8 cellular contexts compared by ENCODE assay signal in the genomic region with DNA sequence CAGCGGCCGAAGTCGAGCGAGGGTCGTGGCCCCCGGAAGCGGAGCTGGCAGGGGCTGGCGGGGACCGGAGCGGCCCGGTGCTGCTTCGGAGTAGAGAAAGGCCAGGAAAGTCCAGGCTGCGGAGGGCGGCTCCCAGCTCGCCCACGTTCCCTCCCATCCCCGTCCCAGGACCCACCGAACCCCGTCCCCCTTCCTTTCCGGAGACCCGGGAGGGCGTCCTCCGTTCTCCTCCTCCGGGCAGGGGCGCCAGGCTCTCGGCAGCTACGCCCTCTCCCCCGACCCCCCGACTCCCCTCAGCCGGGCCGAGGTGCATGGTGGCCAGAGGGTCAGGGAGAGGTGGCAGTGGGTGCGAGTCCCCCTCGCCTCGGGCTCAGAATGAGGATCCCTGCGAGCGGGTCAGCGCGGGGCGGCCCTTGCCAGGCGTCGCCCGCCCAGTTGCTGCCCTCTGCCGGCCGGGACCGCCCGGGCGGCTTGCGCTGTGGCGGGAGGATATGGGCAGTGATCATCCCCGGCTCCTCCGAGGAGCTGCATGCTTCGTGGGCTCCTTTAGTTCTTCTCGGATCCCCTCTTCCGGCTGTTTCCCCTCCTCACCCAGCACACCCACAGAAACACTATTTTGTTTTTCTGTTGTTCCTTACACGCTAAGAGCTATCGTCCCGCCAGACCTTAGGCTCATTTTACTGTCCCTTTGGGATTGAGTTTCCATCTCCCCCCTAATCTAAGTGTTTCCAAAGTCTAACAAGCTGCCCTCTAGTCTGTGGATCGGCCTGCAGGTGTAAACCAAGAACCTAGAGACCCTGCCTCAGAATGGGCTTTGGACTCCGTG. TPM values are rescaled to one million over a fixed set of nuclear protein-coding genes. Genes with fewer than 3 reads are reported as not detected.
DNase-seq lines count a peak whose midpoint lies in the region; ATAC-seq lines count a peak whose summit lies in the region.

No MANE protein-coding gene starts in this region.

- peak overlapping the region; percentile 50 for H3K4me3 Mint-ChIP-seq in activated T-helper 17 cell treated with anti-CD3 and anti-CD28 coated beads, Interleukin-2, amount 50 U/mL, for 72 hours
- H3K4me3 Mint-ChIP-seq in natural killer cell treated with Interleukin-12 subunit alpha and Interleukin-12 subunit beta and Interleukin-15 and Interleukin-18, amount 100 ng/mL, for 72 hours: peak overlapping the region; percentile 81

- H3K27me3 Mint-ChIP-seq in activated T-helper 17 cell treated with anti-CD3 and anti-CD28 coated beads, Interleukin-2, amount 50 U/mL, for 72 hours: peaks cover 47% of the 10 kb centered on the region
- H3K27me3 Mint-ChIP-seq in natural killer cell treated with Interleukin-12 subunit alpha and Interleukin-12 subunit beta and Interleukin-15 and Interleukin-18, amount 100 ng/mL, for 72 hours: peaks cover 41 to 54% of the 10 kb centered on the region in 2 donors

- H3K9me3 Mint-ChIP-seq in activated T-helper 17 cell treated with anti-CD3 and anti-CD28 coated beads, Interleukin-2, amount 50 U/mL, for 72 hours: peaks cover 4% of the 10 kb centered on the region
- no peaks in the 10 kb centered on the region for H3K9me3 Mint-ChIP-seq in natural killer cell treated with Interleukin-12 subunit alpha and Interleukin-12 subunit beta and Interleukin-15 and Interleukin-18, amount 100 ng/mL, for 72 hours

- H3K27ac Mint-ChIP-seq in activated T-helper 17 cell treated with anti-CD3 and anti-CD28 coated beads, Interleukin-2, amount 50 U/mL, for 72 hours: no peak overlapping the region
- H3K27ac Mint-ChIP-seq in natural killer cell treated with Interleukin-12 subunit alpha and Interleukin-12 subunit beta and Interleukin-15 and Interleukin-18, amount 100 ng/mL, for 72 hours: no peak overlapping the region

- peak; percentile 90 for ATAC-seq in activated T-helper 17 cell treated with anti-CD3 and anti-CD28 coated beads, Interleukin-2, amount 50 U/mL, for 72 hours (replicated peaks)
- peak; percentile 88 to 94 for ATAC-seq in natural killer cell treated with Interleukin-12 subunit alpha and Interleukin-12 subunit beta and Interleukin-15 and Interleukin-18, amount 100 ng/mL, for 72 hours
- ATAC-seq in HG03469 (IDR thresholded peaks at IDR 0.05; ENCODE audit: unreplicated experiment): no peak

- H3K4me1 Mint-ChIP-seq in activated T-helper 17 cell treated with anti-CD3 and anti-CD28 coated beads, Interleukin-2, amount 50 U/mL, for 72 hours: no peaks in the 10 kb centered on the region
- H3K4me1 Mint-ChIP-seq in natural killer cell treated with Interleukin-12 subunit alpha and Interleukin-12 subunit beta and Interleukin-15 and Interleukin-18, amount 100 ng/mL, for 72 hours (ENCODE audit: low read depth in 2 of 2): peaks cover 4 to 6% of the 10 kb centered on the region in 2 donors

- DNase-seq in DMS 273 (lab: John Stamatoyannopoulos, UW; ENCODE audit: unreplicated experiment) (peak; percentile 79), DMS 273 treated with DMSO at 0.1 percent for 48 hours (lab: John Stamatoyannopoulos, UW) (no peak), NCI-H2171 (lab: John Stamatoyannopoulos, UW) (peak; percentile 20), foreskin melanocyte (peak; percentile 30), substantia nigra (lab: John Stamatoyannopoulos, UW) (peak in 30 of 49 donors; percentile 4 to 50 (median 22))
- DNase-seq in natural killer cell treated with Interleukin-12 subunit alpha and Interleukin-12 subunit beta and Interleukin-15 and Interleukin-18, amount 100 ng/mL, for 72 hours (ENCODE audit: low spot score): peak; percentile 65

- H3K36me3 Mint-ChIP-seq in activated T-helper 17 cell treated with anti-CD3 and anti-CD28 coated beads, Interleukin-2, amount 50 U/mL, for 72 hours (ENCODE audit: low read depth): peaks cover 10% of the 10 kb centered on the region
- peaks cover 12% of the 10 kb centered on the region for H3K36me3 Mint-ChIP-seq in natural killer cell treated with Interleukin-12 subunit alpha and Interleukin-12 subunit beta and Interleukin-15 and Interleukin-18, amount 100 ng/mL, for 72 hours

- H3K27ac ChIP-seq in substantia nigra (ENCODE audit: low read depth, low read length, poor library complexity, severe bottlenecking): no peak overlapping the region

RNA-seq across cellular contexts. Expression of gene ALDH1A2, which starts 0.7 kb away (rescaled TPM):
- total RNA-seq in activated T-helper 17 cell treated with anti-CD3 and anti-CD28 coated beads, Interleukin-2, amount 50 U/mL, for 72 hours: 1 to 10 TPM in 1 of 2 donors, not detected in 1; 1.1 TPM
- not detected for total RNA-seq in natural killer cell treated with Interleukin-12 subunit alpha and Interleukin-12 subunit beta and Interleukin-15 and Interleukin-18, amount 100 ng/mL, for 72 hours
